ENCODE assay signal across 8 cellular contexts in the genomic region with DNA sequence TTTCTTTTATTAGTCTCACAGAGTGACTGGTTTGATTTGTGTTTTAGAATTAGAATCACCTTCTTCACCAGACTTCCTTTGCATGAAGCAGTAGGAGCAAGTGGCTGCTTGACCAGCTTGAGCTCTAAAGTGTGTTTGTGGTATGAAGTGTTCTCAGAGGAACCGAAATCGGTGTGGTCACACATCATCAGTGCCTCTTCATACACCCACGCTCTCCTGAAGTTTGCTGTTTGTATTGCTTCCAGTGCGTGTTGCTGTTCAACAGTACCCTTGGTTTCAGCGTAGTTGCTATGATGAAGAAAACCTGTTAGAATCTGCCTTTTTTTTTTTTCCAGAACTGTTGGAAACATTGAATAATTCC.
DNase-seq lines count a peak whose midpoint lies in the region; ATAC-seq and TF ChIP-seq lines count a peak whose summit lies in the region.

No MANE protein-coding gene starts in this region.

- 98 to 100% methylated on average over 5 of the region's 5 CpGs for WGBS in GM23248 (ENCODE audit: low coverage in 1 of 2, low lambda C conversion rate in 2 of 2, missing lambda C conversion rate in 2 of 2), 2 experiments

- H3K9me3 ChIP-seq in Peyer's patch = no peaks in the 10 kb centered on the region
- H3K9me3 ChIP-seq in GM23248 (ENCODE audit: low read depth) = no peaks in the 10 kb centered on the region

- H3K9ac ChIP-seq in GM23248 = no peak overlapping the region

- H3K27me3 ChIP-seq in Peyer's patch = no peaks in the 10 kb centered on the region
- H3K27me3 ChIP-seq in GM23248 (replicated peaks; ENCODE audit: insufficient read depth) = no peaks in the 10 kb centered on the region

- H3K9me2 ChIP-seq in GM23248 (ENCODE audit: insufficient read depth) = no peaks in the 10 kb centered on the region

- H3K36me3 ChIP-seq in Peyer's patch = no peaks in the 10 kb centered on the region
- H3K36me3 ChIP-seq in GM23248 (ENCODE audit: low read depth) = no peaks in the 10 kb centered on the region

- ATAC-seq in HG02642 (IDR thresholded peaks at IDR 0.05; ENCODE audit: poor library complexity, unreplicated experiment) = peak; percentile 84

- in situ Hi-C loops in GM23248 (cut with MboI) = no loop called here

- no peak for TF ChIP-seq POLR2A in Peyer's patch (IDR thresholded peaks at IDR 0.05)

- TF ChIP-seq CTCF in Peyer's patch (IDR thresholded peaks at IDR 0.05) = no peak

- peaks cover 98% of the 10 kb centered on the region for H3K79me2 ChIP-seq in GM23248 (ENCODE audit: insufficient read depth)

- no peaks in the 10 kb centered on the region for H4K20me1 ChIP-seq in GM23248 (ENCODE audit: insufficient read depth)

- H2AFZ ChIP-seq in GM23248 = no peak overlapping the region

- no peak overlapping the region for H3K4me2 ChIP-seq in GM23248 (ENCODE audit: unreplicated experiment)

- peak; percentile 66 for DNase-seq in NK-92 treated with Interleukin-12 subunit alpha and Interleukin-12 subunit beta, amount 100 ng/mL, for 24 hours (lab: John Stamatoyannopoulos, UW)
- DNase-seq in NK-92 (lab: John Stamatoyannopoulos, UW; ENCODE audit: unreplicated experiment) = no peak
- peak in 2 of 3 donors; percentile 72 to 80 for DNase-seq in Peyer's patch
- DNase-seq in germinal center (ENCODE audit: low spot score) = peak; percentile 73
- DNase-seq in GM23248 = no peak
- no peak for DNase-seq in NCI-H128 (lab: John Stamatoyannopoulos, UW; ENCODE audit: unreplicated experiment)
- DNase-seq in NCI-H1105 (lab: John Stamatoyannopoulos, UW) = no peak

- no peaks in the 10 kb centered on the region for H3F3A ChIP-seq in GM23248 (ENCODE audit: insufficient read depth)

- H3K4me3 ChIP-seq in Peyer's patch = peak overlapping the region in 1 of 4 donors; percentile 5
- no peak overlapping the region for H3K4me3 ChIP-seq in GM23248

- H3K4me1 ChIP-seq in Peyer's patch (peaks cover 0 to 40% (median 17%) of the 10 kb centered on the region in 4 donors), GM23248 (ENCODE audit: insufficient read depth) (peaks cover 5% of the 10 kb centered on the region; the same call in 1 of the 2 replicates)

- H3K27ac ChIP-seq in Peyer's patch = peak overlapping the region; percentile 1 to 69 (median 49)
- H3K27ac ChIP-seq in GM23248 = no peak overlapping the region

Comparison
In these comparisons a context has a peak if more than half of its experiments do, and no peak if none do; other contexts are left out.
1. DNase-seq: peak in NK-92 treated with Interleukin-12 subunit alpha and Interleukin-12 subunit beta, amount 100 ng/mL, for 24 hours (single experiment), Peyer's patch (2 of 3) and germinal center (single experiment); none in NK-92 (single experiment), GM23248 (single experiment), NCI-H128 (single experiment) and NCI-H1105 (single experiment).